Comparison of ENCODE assay signal across 8 cellular contexts in the genomic region with DNA sequence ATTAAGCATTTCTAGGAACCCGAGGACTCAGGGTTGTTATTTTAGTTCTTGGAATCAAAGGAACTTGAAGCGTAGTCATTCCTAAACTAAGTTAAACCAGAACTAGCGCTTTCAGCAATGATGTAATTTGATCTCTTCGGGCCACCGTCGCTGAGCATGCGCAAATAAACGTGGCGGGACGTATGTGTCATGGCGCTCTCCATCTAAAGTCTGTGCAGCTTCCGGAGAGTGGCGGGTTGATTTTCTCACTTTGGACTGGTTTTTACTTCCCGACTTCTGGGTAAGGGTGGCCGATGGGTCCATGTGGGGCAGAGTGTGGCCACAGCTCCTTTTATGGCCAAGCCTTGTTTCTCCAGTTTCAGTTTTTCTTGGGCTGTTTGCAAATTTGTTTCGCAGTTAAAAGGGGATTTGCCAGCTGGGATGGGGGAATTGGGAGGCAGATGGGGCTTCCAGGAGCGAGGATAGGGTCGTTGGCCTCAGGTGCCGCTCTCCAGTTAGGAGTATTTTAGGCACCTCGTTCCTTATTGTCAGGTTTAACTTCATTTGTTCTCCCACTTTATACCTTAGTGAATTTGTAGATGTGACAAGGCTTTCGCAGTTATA. TPM values are rescaled to one million over a fixed set of nuclear protein-coding genes. Genes with fewer than 3 reads are reported as not detected.
DNase-seq lines count a peak whose midpoint lies in the region; ATAC-seq and TF ChIP-seq lines count a peak whose summit lies in the region.

A gene (plus strand): TSS at position 163 of the 603 bp plus-strand sequence. CDS start 11,894 bp downstream, outside the sequence.

- H3K4me3 Mint-ChIP-seq in activated T-helper 17 cell treated with anti-CD3 and anti-CD28 coated beads, Interleukin-2, amount 50 U/mL, for 72 hours = peak within 1 kb of the TSS; percentile 97
- H3K4me3 Mint-ChIP-seq in natural killer cell treated with Interleukin-12 subunit alpha and Interleukin-12 subunit beta and Interleukin-15 and Interleukin-18, amount 100 ng/mL, for 72 hours = peak within 1 kb of the TSS; percentile 97

- no peaks in the 10 kb centered on the region for H3K9me3 Mint-ChIP-seq in activated T-helper 17 cell treated with anti-CD3 and anti-CD28 coated beads, Interleukin-2, amount 50 U/mL, for 72 hours
- no peaks in the 10 kb centered on the region for H3K9me3 Mint-ChIP-seq in natural killer cell treated with Interleukin-12 subunit alpha and Interleukin-12 subunit beta and Interleukin-15 and Interleukin-18, amount 100 ng/mL, for 72 hours

- peaks cover 32% of the 10 kb centered on the region for H3K4me1 Mint-ChIP-seq in activated T-helper 17 cell treated with anti-CD3 and anti-CD28 coated beads, Interleukin-2, amount 50 U/mL, for 72 hours
- H3K4me1 Mint-ChIP-seq in natural killer cell treated with Interleukin-12 subunit alpha and Interleukin-12 subunit beta and Interleukin-15 and Interleukin-18, amount 100 ng/mL, for 72 hours (ENCODE audit: low read depth in 2 of 2) = peaks cover 40 to 55% of the 10 kb centered on the region in 2 donors

- POLR2A ChIA-PET in RWPE1 (lab: Yijun Ruan, JAX; ENCODE audit: low non-redundant PET) = no interaction called here

- DNase-seq in Daoy (ENCODE audit: low read depth) (peak; percentile 94), GOT3 (lab: John Stamatoyannopoulos, UW) (peak; percentile 55), LNCaP clone FGC (ENCODE audit: low read depth) (peak; percentile 81), RWPE1 (ENCODE audit: low spot score) (peak; percentile 73), fibroblast of pulmonary artery (ENCODE audit: low read depth) (peak; percentile 95)
- peak; percentile 94 for DNase-seq in natural killer cell treated with Interleukin-12 subunit alpha and Interleukin-12 subunit beta and Interleukin-15 and Interleukin-18, amount 100 ng/mL, for 72 hours (ENCODE audit: low spot score)
- peak; percentile 87 for DNase-seq in stimulated activated naive CD8-positive, alpha-beta T cell treated with anti-CD3 and anti-CD28 coated beads, Interleukin-15, Interleukin-2, amounts not matched to agents 100 U/mL and 50 U/mL, for 24 hours

- H3K27ac Mint-ChIP-seq in activated T-helper 17 cell treated with anti-CD3 and anti-CD28 coated beads, Interleukin-2, amount 50 U/mL, for 72 hours = peak within 1 kb of the TSS; percentile 97
- H3K27ac Mint-ChIP-seq in natural killer cell treated with Interleukin-12 subunit alpha and Interleukin-12 subunit beta and Interleukin-15 and Interleukin-18, amount 100 ng/mL, for 72 hours = peak within 1 kb of the TSS; percentile 96 to 100

- CTCF ChIA-PET in RWPE1 (lab: Yijun Ruan, JAX) = interaction anchor here (0.6 kb wide), 1 partner anchor 1054 kb away, joined by 4 read pairs; no protein-coding TSS in a partner anchor

- H3K36me3 Mint-ChIP-seq in activated T-helper 17 cell treated with anti-CD3 and anti-CD28 coated beads, Interleukin-2, amount 50 U/mL, for 72 hours (ENCODE audit: low read depth) = peaks cover 51% of the 10 kb centered on the region
- peaks cover 11% of the 10 kb centered on the region for H3K36me3 Mint-ChIP-seq in natural killer cell treated with Interleukin-12 subunit alpha and Interleukin-12 subunit beta and Interleukin-15 and Interleukin-18, amount 100 ng/mL, for 72 hours

- H3K27ac ChIP-seq in RWPE1 = peak within 1 kb of the TSS; percentile 81

- ATAC-seq in activated T-helper 17 cell treated with anti-CD3 and anti-CD28 coated beads, Interleukin-2, amount 50 U/mL, for 72 hours (replicated peaks) = peak; percentile 89
- ATAC-seq in natural killer cell treated with Interleukin-12 subunit alpha and Interleukin-12 subunit beta and Interleukin-15 and Interleukin-18, amount 100 ng/mL, for 72 hours = peak; percentile 93 to 95
- ATAC-seq in stimulated activated naive CD8-positive, alpha-beta T cell treated with anti-CD3 and anti-CD28 coated beads, Interleukin-15, Interleukin-2, amounts not matched to agents 100 U/mL and 50 U/mL, for 24 hours = peak; percentile 88

- TF ChIP-seq CTCF in LNCaP clone FGC (IDR thresholded peaks at IDR 0.05; ENCODE audit: control insufficient read depth, extremely low read depth, insufficient read depth) (no peak), RWPE1 (conservative IDR thresholded peaks at IDR 0.05; ENCODE audit: low read depth) (no peak), fibroblast of pulmonary artery (IDR thresholded peaks at IDR 0.05; ENCODE audit: low read length, missing control alignments) (no peak)

- H3K4me3 ChIP-seq in LNCaP clone FGC (ENCODE audit: low read depth, low read length) = peak within 1 kb of the TSS; percentile 69
- peak within 1 kb of the TSS; percentile 96 for H3K4me3 ChIP-seq in fibroblast of pulmonary artery (replicated peaks; ENCODE audit: low read depth, low read length)

- H3K27me3 Mint-ChIP-seq in activated T-helper 17 cell treated with anti-CD3 and anti-CD28 coated beads, Interleukin-2, amount 50 U/mL, for 72 hours = no peaks in the 10 kb centered on the region
- peaks cover 0 to 6% of the 10 kb centered on the region in 2 donors for H3K27me3 Mint-ChIP-seq in natural killer cell treated with Interleukin-12 subunit alpha and Interleukin-12 subunit beta and Interleukin-15 and Interleukin-18, amount 100 ng/mL, for 72 hours

RNA-seq across cellular contexts. Expression of the gene that starts here (rescaled TPM):
- 31.8 and 34.0 TPM in 2 replicates for total RNA-seq in Daoy (2014; rRNA removed; shearing (Covaris generic))
- total RNA-seq in activated T-helper 17 cell treated with anti-CD3 and anti-CD28 coated beads, Interleukin-2, amount 50 U/mL, for 72 hours = 10 to 100 TPM; 27.7 to 31.9 TPM
- total RNA-seq in natural killer cell treated with Interleukin-12 subunit alpha and Interleukin-12 subunit beta and Interleukin-15 and Interleukin-18, amount 100 ng/mL, for 72 hours = 10 to 100 TPM; 33.7 to 43.8 TPM

Comparison
In these comparisons a context has a peak if more than half of its experiments do, and no peak if none do; other contexts are left out.
1. Peak in every context shown above with its lines: DNase-seq, ATAC-seq, H3K4me3 ChIP-seq and H3K27ac ChIP-seq.